1 cellular context compared by ENCODE assay signal in the genomic region with DNA sequence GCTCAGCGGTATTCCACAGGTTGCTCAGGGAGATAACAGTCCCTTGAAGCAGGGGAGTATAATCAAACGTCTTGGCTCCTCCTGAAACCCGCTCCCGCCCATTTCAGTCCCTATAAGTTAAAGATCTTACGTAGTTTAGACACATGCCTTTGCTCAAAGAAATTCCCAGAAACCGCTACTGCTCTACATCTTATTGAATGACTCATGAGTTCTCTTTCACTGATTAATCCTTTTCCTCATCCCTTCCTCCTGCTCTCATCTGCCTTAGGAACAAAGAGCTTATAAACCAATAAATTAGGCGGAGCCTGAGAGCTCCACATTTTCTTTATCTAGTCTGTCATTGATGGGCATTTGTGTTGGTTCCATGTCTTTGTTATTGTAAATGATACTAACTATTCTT.
TF ChIP-seq lines count a peak whose summit lies in the region.

No MANE protein-coding gene starts in this region.

TF ChIP-seq in IMR-90, 13 proteins besides CTCF, POLR2A, EP300 and RAD21:
- TF ChIP-seq BHLHE40 (IDR thresholded peaks at IDR 0.05; ENCODE audit: low read depth, low read length): no peak
- no peak for TF ChIP-seq USF2 (IDR thresholded peaks at IDR 0.05; ENCODE audit: low read depth, low read length)
- TF ChIP-seq, protein P1, sequence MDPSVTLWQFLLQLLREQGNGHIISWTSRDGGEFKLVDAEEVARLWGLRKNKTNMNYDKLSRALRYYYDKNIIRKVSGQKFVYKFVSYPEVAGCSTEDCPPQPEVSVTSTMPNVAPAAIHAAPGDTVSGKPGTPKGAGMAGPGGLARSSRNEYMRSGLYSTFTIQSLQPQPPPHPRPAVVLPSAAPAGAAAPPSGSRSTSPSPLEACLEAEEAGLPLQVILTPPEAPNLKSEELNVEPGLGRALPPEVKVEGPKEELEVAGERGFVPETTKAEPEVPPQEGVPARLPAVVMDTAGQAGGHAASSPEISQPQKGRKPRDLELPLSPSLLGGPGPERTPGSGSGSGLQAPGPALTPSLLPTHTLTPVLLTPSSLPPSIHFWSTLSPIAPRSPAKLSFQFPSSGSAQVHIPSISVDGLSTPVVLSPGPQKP (IDR thresholded peaks at IDR 0.05; ENCODE audit: borderline replicate concordance, low read depth, low read length): no peak
